ENCODE assay signal across 9 cellular contexts in the genomic region with DNA sequence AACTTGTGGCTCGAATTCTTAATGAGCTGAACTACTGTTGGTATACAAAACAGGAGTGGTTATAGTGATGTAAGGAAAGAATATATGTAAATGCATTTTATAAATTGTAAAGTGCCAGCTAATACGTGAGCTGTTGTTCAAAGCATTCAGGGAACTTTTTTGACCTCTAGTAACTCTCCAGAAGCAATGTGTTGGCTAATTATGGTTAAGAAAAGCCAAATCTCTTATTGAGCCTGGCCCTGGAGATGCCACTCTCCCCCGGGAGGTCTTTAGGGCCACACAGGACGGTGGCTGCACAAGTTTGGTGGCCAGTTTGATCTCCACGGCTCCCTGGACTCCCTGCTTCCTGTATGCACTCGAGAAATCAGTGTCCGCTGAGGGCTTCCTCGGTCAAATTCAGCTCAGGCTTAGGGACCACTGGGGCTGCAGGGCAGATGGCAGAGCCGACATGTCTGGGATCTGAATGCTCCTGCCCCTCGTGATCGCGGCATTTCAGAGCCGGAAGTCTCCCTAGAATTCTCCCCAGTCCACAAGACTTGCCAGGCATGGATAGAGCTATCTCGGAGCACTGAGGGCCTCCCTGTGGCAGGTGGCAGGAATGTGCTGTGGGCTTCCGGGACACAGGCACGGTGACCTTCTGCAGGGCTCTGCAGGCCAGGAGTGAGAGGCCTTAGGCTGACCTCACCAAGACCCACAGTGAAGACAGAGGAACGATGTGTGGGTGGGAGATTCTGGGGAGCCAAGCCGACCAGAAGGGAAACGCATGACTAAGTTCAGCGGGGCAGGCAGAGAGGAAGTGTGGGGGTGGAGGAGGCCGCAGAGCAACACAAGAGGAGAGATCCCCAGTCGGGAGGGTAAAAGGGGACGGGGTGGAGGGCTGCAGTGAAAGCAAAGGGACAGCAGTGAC. TPM values are rescaled to one million over a fixed set of nuclear protein-coding genes. Genes with fewer than 3 reads are reported as not detected.
DNase-seq lines count a peak whose midpoint lies in the region; ATAC-seq, FAIRE-seq and TF ChIP-seq lines count a peak whose summit lies in the region.
"Had no signal": no experiment of that assay in that cellular context is flagged by ENCODE, and none has a peak within 500 bp of the region (broad histone marks: within the 10 kb centered on the region; RNA-seq: fewer than 3 reads in every experiment).

No MANE protein-coding gene starts in this region.

- H3K27ac ChIP-seq in endothelial cell of umbilical vein (ENCODE audit: insufficient read depth, low read depth, low read length): peak overlapping the region; percentile 19
- no peak overlapping the region for H3K27ac ChIP-seq in neuronal stem cell (replicated peaks; ENCODE audit: low read length)

- FAIRE-seq in endothelial cell of umbilical vein (lab: Jason Lieb, UNC): peak; percentile 85

- TF ChIP-seq CTCF in endothelial cell of umbilical vein (IDR thresholded peaks at IDR 0.05; ENCODE audit: extremely low read depth in 1 of 2, insufficient read depth in 1 of 2, low read depth in 1 of 2, low read length in 2 of 2): no peak

- no peak overlapping the region for H2AK5ac ChIP-seq in neuronal stem cell (ENCODE audit: low read depth, low read length)

- dilution Hi-C loops in endothelial cell of umbilical vein (cut with MboI; ENCODE audit: extremely low pct_ligation_motif_present, low sequenced_read_pairs): no loop called here

- H2BK12ac ChIP-seq in neuronal stem cell (ENCODE audit: low read length): no peak overlapping the region

- H3K4me3 ChIP-seq in endothelial cell of umbilical vein (replicated peaks in 1 of 3; ENCODE audit: insufficient read depth in 1 of 3, low read depth in 1 of 3, low read length in 3 of 3): no peak overlapping the region
- H3K4me3 ChIP-seq in neuronal stem cell (ENCODE audit: low read length in 2 of 2): no peak overlapping the region

- H3K9me1 ChIP-seq in endothelial cell of umbilical vein (replicated peaks; ENCODE audit: control insufficient read depth, extremely low read depth, insufficient read depth, low read length): no peaks in the 10 kb centered on the region

- no peak overlapping the region for H2BK15ac ChIP-seq in neuronal stem cell (ENCODE audit: low read length)

- peak; percentile 35 for DNase-seq in activated naive CD4-positive, alpha-beta T cell treated with Interleukin-2 at 50 U/mL for 16 hours
- DNase-seq in activated naive CD4-positive, alpha-beta T cell treated with anti-CD3 and anti-CD28 coated beads, Interleukin-2, amount 50 U/mL, for 16 hours: no peak
- DNase-seq in UCSD-AML1 (lab: John Stamatoyannopoulos, UW; ENCODE audit: unreplicated experiment) (peak; percentile 77), endothelial cell of umbilical vein (ENCODE audit: low read depth, low spot score) (peak; percentile 69), neuronal stem cell (ENCODE audit: low spot score) (no peak), DMS153 treated with DMSO at 0.1 percent for 48 hours (lab: John Stamatoyannopoulos, UW; ENCODE audit: unreplicated experiment) (no peak)
- DNase-seq: DND-41 had no signal

- no peak overlapping the region for H3K23ac ChIP-seq in neuronal stem cell (ENCODE audit: low read depth, low read length, poor library complexity)

- no peaks in the 10 kb centered on the region for H3K79me2 ChIP-seq in endothelial cell of umbilical vein (ENCODE audit: control insufficient read depth, insufficient read depth, low read length)

- BruUV-seq in endothelial cell of umbilical vein (replicated peaks; lab: Mats Ljungman, UMichigan): no TSS peak

- peaks cover 2 to 6% of the 10 kb centered on the region in 2 experiments for H3K36me3 ChIP-seq in endothelial cell of umbilical vein (ENCODE audit: control insufficient read depth in 2 of 2, extremely low read depth in 1 of 2, insufficient read depth in 2 of 2, low read length in 2 of 2)
- H3K36me3 ChIP-seq in neuronal stem cell (replicated peaks in 1 of 2; ENCODE audit: control insufficient read depth in 2 of 2, insufficient read depth in 2 of 2, low read length in 2 of 2): peaks cover 14 to 56% of the 10 kb centered on the region in 2 donors

- no peak overlapping the region for H2BK5ac ChIP-seq in neuronal stem cell (ENCODE audit: low read length)

- POLR2A ChIA-PET in endothelial cell of umbilical vein (lab: Charles Lee): no interaction called here

- H3K4me1 ChIP-seq in endothelial cell of umbilical vein (ENCODE audit: control insufficient read depth, extremely low read depth, insufficient read depth, low read length): peaks cover 14% of the 10 kb centered on the region
- peaks cover 14 to 22% of the 10 kb centered on the region in 2 donors for H3K4me1 ChIP-seq in neuronal stem cell (ENCODE audit: control insufficient read depth in 2 of 2, insufficient read depth in 1 of 2, low read depth in 1 of 2, low read length in 2 of 2)

- H3K9me3 ChIP-seq in endothelial cell of umbilical vein (replicated peaks; ENCODE audit: control insufficient read depth, insufficient read depth, low read length) (no peaks in the 10 kb centered on the region), neuronal stem cell (replicated peaks in 1 of 2; ENCODE audit: control insufficient read depth in 2 of 2, insufficient read depth in 1 of 2, low read depth in 1 of 2, low read length in 2 of 2) (peaks cover 0 to 14% of the 10 kb centered on the region in 2 donors)

- H3K4ac ChIP-seq in neuronal stem cell (ENCODE audit: low read length): no peak overlapping the region

- no CpG with 5 or more reads among the region's 23 CpGs for WGBS in neuronal stem cell (ENCODE audit: extremely low coverage in 2 of 2, insufficient read length in 2 of 2, insufficient replicate concordance in 1 of 2), 2 donors

- peak overlapping the region; percentile 37 for H3K4me2 ChIP-seq in endothelial cell of umbilical vein (ENCODE audit: insufficient read depth, low read length)
- H3K4me2 ChIP-seq in neuronal stem cell (ENCODE audit: insufficient read depth, low read length, poor library complexity, severe bottlenecking): no peak overlapping the region

- peak overlapping the region; percentile 46 for H2AFZ ChIP-seq in endothelial cell of umbilical vein (ENCODE audit: low read depth, low read length)
- peak overlapping the region; percentile 16 for H2AFZ ChIP-seq in neuronal stem cell (ENCODE audit: low read length)

- no peak overlapping the region for H3K14ac ChIP-seq in neuronal stem cell (ENCODE audit: low read length)

- peak overlapping the region; percentile 0 for H3K18ac ChIP-seq in neuronal stem cell (ENCODE audit: low read length)

- H4K91ac ChIP-seq in neuronal stem cell (ENCODE audit: low read depth, low read length, poor library complexity): no peak overlapping the region

- intact Hi-C loops in endothelial cell of umbilical vein (cut with micrococcal nuclease): loop anchor here (1.0 to 5.0 kb wide), 2 partner anchors 68 to 102 kb away; no protein-coding TSS in a partner anchor

- TF ChIP-seq POLR2A in endothelial cell of umbilical vein (IDR thresholded peaks at IDR 0.05; ENCODE audit: low read depth, low read length): no peak

- ATAC-seq in GM18517 (IDR thresholded peaks at IDR 0.05; ENCODE audit: unreplicated experiment) (no peak), GM19467 (IDR thresholded peaks at IDR 0.05; ENCODE audit: unreplicated experiment) (no peak)

- CTCF ChIA-PET in endothelial cell of umbilical vein (lab: Charles Lee): interaction anchor here (0.8 to 5.9 kb wide), 9 partner anchors 9 to 988 kb away, joined by 3 to 77 read pairs (median 3); no protein-coding TSS in a partner anchor

- H3K27me3 ChIP-seq in endothelial cell of umbilical vein (ENCODE audit: control insufficient read depth in 2 of 2, insufficient read depth in 2 of 2, low read length in 2 of 2) (no peaks in the 10 kb centered on the region), neuronal stem cell (ENCODE audit: control insufficient read depth in 3 of 3, insufficient read depth in 3 of 3, low read depth in 1 of 3, low read length in 3 of 3) (no peaks in the 10 kb centered on the region)

- no peak overlapping the region for H3K9ac ChIP-seq in endothelial cell of umbilical vein (replicated peaks; ENCODE audit: extremely low read depth, insufficient read depth, low read length)
- peak overlapping the region; percentile 25 for H3K9ac ChIP-seq in neuronal stem cell (ENCODE audit: low read depth, low read length, poor library complexity)

- H4K8ac ChIP-seq in neuronal stem cell (ENCODE audit: low read depth, low read length): no peak overlapping the region

- H3K79me1 ChIP-seq in neuronal stem cell (ENCODE audit: low read depth, low read length): no peaks in the 10 kb centered on the region

- H2BK120ac ChIP-seq in neuronal stem cell (ENCODE audit: low read depth, low read length): no peak overlapping the region

- no peaks in the 10 kb centered on the region for H4K20me1 ChIP-seq in endothelial cell of umbilical vein (replicated peaks; ENCODE audit: control insufficient read depth, extremely low read depth, insufficient read depth, low read length)

TF ChIP-seq in endothelial cell of umbilical vein, 7 proteins besides CTCF, POLR2A, EP300 and RAD21:
- TF ChIP-seq MYC (IDR thresholded peaks at IDR 0.05; ENCODE audit: low read depth, low read length) (no peak), POLR2AphosphoS5 (IDR thresholded peaks at IDR 0.05; ENCODE audit: insufficient read depth, low read depth, low read length) (peak; percentile 56), GATA2 (IDR thresholded peaks at IDR 0.05; ENCODE audit: insufficient read depth, insufficient read length, low read depth, low read length) (peak; percentile 27), FOS (IDR thresholded peaks at IDR 0.05; ENCODE audit: borderline replicate concordance, insufficient read depth, low read length) (peak; percentile 56)

RNA-seq across cellular contexts. Expression of a gene that starts 18.6 kb away (rescaled TPM):
- total RNA-seq in endothelial cell of umbilical vein: 0.76 and 1.9 TPM in 2 replicates
- 1.0 and 1.1 TPM in 2 replicates for polyA plus RNA-seq in endothelial cell of umbilical vein
- 0.81 and 1.1 TPM in 2 replicates for polyA plus RNA-seq in endothelial cell of umbilical vein (2011; cell fraction: cytosol; rRNA removed)
- polyA plus RNA-seq in endothelial cell of umbilical vein (2011; cell fraction: nucleus; rRNA removed): 3.0 and 3.9 TPM in 2 replicates
- 0.30 and 0.40 TPM in 2 replicates for polyA plus RNA-seq in endothelial cell of umbilical vein (2012)
- polyA minus RNA-seq in endothelial cell of umbilical vein: 0.85 and 1.1 TPM in 2 replicates
- polyA minus RNA-seq in endothelial cell of umbilical vein (2011; cell fraction: cytosol; rRNA and poly(A)+ RNA removed): 17.0 TPM
- polyA minus RNA-seq in endothelial cell of umbilical vein (2011; cell fraction: nucleus; rRNA and poly(A)+ RNA removed): 1.3 and 1.9 TPM in 2 replicates
- 2.0 TPM for polyA plus RNA-seq in neuronal stem cell (2013, experiment 1 of 2)
- 2.0 TPM for polyA plus RNA-seq in neuronal stem cell (2013, experiment 2 of 2)

Comparison
In these comparisons a context has a peak if more than half of its experiments do, and no peak if none do; other contexts are left out.
1. DNase-seq: peak in activated naive CD4-positive, alpha-beta T cell treated with Interleukin-2 at 50 U/mL for 16 hours (single experiment), UCSD-AML1 (single experiment) and endothelial cell of umbilical vein (single experiment); none in activated naive CD4-positive, alpha-beta T cell treated with anti-CD3 and anti-CD28 coated beads, Interleukin-2, amount 50 U/mL, for 16 hours (single experiment), neuronal stem cell (single experiment) and DMS153 treated with DMSO at 0.1 percent for 48 hours (single experiment).